18 cellular contexts compared by ENCODE assay signal in genomic region chr6:109050447-109051102, GRCh38.
"Had no signal": no experiment of that assay in that cellular context is flagged by ENCODE, and none has a peak within 500 bp of the region (broad histone marks: within the 10 kb centered on the region; RNA-seq: fewer than 3 reads in every experiment).

No MANE protein-coding gene starts in this region.

- ATAC-seq: activated naive CD4-positive, alpha-beta T cell treated with anti-CD3 and anti-CD28 coated beads, Interleukin-2, amount 50 U/mL, for 72 hours; left lung; right cardiac atrium; stimulated activated naive CD8-positive, alpha-beta T cell treated with anti-CD3 and anti-CD28 coated beads, Interleukin-15, amount 100 ng/mL, for 72 hours had no signal

- H3K4me3 ChIP-seq: adrenal gland, left lung, prostate gland, skin epidermis had no signal

- H3K27me3 ChIP-seq: adrenal gland, foreskin keratinocyte, left lung had no signal

- H3K4me1 ChIP-seq: prostate gland had no signal

- H3K36me3 ChIP-seq: adrenal gland, left lung, prostate gland had no signal

- H3K27ac ChIP-seq: adrenal gland, foreskin keratinocyte, left lung, prostate gland, skin epidermis had no signal

- DNase-seq: activated CD4-positive, alpha-beta T cell treated with anti-CD3 and anti-CD28 coated beads, Interleukin-2, amount 50 U/mL, for 1 hour; activated CD4-positive, CD25-positive, alpha-beta regulatory T cell treated with anti-CD3 and anti-CD28 coated beads, Interleukin-2, amount 50 U/mL, for 72 hours; activated CD8-positive, alpha-beta memory T cell treated with anti-CD3 and anti-CD28 coated beads, Interleukin-2, amount 50 U/mL, for 48 hours; activated effector memory CD4-positive, alpha-beta T cell treated with Interleukin-2 at 50 U/mL for 16 hours; activated T-cell treated with anti-CD3 and anti-CD28 coated beads, Interleukin-2, amount 50 U/mL, for 48 hours; adrenal gland; glutamatergic neuron; kidney; left lung; right cardiac atrium; stimulated activated CD4-positive, alpha-beta T cell treated with anti-CD3 and anti-CD28 coated beads, Interleukin-15, amount 100 ng/mL, for 24 hours; stimulated activated CD4-positive, alpha-beta T cell treated with anti-CD3 and anti-CD28 coated beads, Interleukin-2, amount 100 ng/mL, for 48 hours; stimulated activated naive CD8-positive, alpha-beta T cell treated with anti-CD3 and anti-CD28 coated beads, Interleukin-15, amount 100 ng/mL, for 72 hours; T1000 had no signal

- H3K9me3 ChIP-seq: adrenal gland, left lung, prostate gland had no signal
